ENCODE assay signal across 2 cellular contexts in genomic region chr3:45131201-45131600, GRCh38.
TF ChIP-seq lines count a peak whose summit lies in the region.

No MANE protein-coding gene starts in this region.

TF ChIP-seq in HCT116, 20 proteins besides CTCF, POLR2A, EP300 and RAD21 (continued from another document):
- no peak for TF ChIP-seq ZFX (IDR thresholded peaks at IDR 0.05)
- no peak for TF ChIP-seq REST (IDR thresholded peaks at IDR 0.05; ENCODE audit: low read depth)
- TF ChIP-seq SP1 (IDR thresholded peaks at IDR 0.05; ENCODE audit: low read depth) = no peak
- no peak for TF ChIP-seq ZBTB33 (IDR thresholded peaks at IDR 0.05; ENCODE audit: extremely low read depth, insufficient replicate concordance, low read length)
- no peak for TF ChIP-seq ZNF274 (IDR thresholded peaks at IDR 0.05; ENCODE audit: low read depth, low read length)
- TF ChIP-seq FOSL1 (IDR thresholded peaks at IDR 0.05; ENCODE audit: low read depth) = no peak

TF ChIP-seq in WTC11, 78 proteins besides CTCF, POLR2A, EP300 and RAD21 (continued from another document):
- TF ChIP-seq, protein P1, sequence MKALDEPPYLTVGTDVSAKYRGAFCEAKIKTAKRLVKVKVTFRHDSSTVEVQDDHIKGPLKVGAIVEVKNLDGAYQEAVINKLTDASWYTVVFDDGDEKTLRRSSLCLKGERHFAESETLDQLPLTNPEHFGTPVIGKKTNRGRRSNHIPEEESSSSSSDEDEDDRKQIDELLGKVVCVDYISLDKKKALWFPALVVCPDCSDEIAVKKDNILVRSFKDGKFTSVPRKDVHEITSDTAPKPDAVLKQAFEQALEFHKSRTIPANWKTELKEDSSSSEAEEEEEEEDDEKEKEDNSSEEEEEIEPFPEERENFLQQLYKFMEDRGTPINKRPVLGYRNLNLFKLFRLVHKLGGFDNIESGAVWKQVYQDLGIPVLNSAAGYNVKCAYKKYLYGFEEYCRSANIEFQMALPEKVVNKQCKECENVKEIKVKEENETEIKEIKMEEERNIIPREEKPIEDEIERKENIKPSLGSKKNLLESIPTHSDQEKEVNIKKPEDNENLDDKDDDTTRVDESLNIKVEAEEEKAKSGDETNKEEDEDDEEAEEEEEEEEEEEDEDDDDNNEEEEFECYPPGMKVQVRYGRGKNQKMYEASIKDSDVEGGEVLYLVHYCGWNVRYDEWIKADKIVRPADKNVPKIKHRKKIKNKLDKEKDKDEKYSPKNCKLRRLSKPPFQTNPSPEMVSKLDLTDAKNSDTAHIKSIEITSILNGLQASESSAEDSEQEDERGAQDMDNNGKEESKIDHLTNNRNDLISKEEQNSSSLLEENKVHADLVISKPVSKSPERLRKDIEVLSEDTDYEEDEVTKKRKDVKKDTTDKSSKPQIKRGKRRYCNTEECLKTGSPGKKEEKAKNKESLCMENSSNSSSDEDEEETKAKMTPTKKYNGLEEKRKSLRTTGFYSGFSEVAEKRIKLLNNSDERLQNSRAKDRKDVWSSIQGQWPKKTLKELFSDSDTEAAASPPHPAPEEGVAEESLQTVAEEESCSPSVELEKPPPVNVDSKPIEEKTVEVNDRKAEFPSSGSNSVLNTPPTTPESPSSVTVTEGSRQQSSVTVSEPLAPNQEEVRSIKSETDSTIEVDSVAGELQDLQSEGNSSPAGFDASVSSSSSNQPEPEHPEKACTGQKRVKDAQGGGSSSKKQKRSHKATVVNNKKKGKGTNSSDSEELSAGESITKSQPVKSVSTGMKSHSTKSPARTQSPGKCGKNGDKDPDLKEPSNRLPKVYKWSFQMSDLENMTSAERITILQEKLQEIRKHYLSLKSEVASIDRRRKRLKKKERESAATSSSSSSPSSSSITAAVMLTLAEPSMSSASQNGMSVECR (CRISPR knock-in tag; IDR thresholded peaks at IDR 0.05; ENCODE audit: borderline replicate concordance) = no peak
- TF ChIP-seq PRDM15 (CRISPR knock-in tag; IDR thresholded peaks at IDR 0.05) (no peak), HMGA2 (CRISPR knock-in tag; IDR thresholded peaks at IDR 0.05) (no peak)
- TF ChIP-seq, protein P2, sequence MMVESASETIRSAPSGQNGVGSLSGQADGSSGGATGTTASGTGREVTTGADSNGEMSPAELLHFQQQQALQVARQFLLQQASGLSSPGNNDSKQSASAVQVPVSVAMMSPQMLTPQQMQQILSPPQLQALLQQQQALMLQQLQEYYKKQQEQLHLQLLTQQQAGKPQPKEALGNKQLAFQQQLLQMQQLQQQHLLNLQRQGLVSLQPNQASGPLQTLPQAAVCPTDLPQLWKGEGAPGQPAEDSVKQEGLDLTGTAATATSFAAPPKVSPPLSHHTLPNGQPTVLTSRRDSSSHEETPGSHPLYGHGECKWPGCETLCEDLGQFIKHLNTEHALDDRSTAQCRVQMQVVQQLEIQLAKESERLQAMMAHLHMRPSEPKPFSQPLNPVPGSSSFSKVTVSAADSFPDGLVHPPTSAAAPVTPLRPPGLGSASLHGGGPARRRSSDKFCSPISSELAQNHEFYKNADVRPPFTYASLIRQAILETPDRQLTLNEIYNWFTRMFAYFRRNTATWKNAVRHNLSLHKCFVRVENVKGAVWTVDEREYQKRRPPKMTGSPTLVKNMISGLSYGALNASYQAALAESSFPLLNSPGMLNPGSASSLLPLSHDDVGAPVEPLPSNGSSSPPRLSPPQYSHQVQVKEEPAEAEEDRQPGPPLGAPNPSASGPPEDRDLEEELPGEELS (CRISPR knock-in tag; IDR thresholded peaks at IDR 0.05) = no peak
